30 cellular contexts compared by ENCODE assay signal in genomic region chr1:244846653-244847052, GRCh38. TPM values are rescaled to one million over a fixed set of nuclear protein-coding genes. Genes with fewer than 3 reads are reported as not detected.
DNase-seq lines count a peak whose midpoint lies in the region; ATAC-seq and TF ChIP-seq lines count a peak whose summit lies in the region.
"Had no signal": no experiment of that assay in that cellular context is flagged by ENCODE, and none has a peak within 500 bp of the region (broad histone marks: within the 10 kb centered on the region; RNA-seq: fewer than 3 reads in every experiment).

No MANE protein-coding gene starts in this region.

- no TSS peak for BruUV-seq in Caco-2 (replicated peaks; lab: Mats Ljungman, UMichigan)

- DNase-seq in activated CD8-positive, alpha-beta T cell treated with anti-CD3 and anti-CD28 coated beads for 36 hours: no peak
- DNase-seq in activated CD8-positive, alpha-beta T cell treated with anti-CD3 and anti-CD28 coated beads, Interleukin-2, amount 10 ng/mL, durations not matched to agents 7 days and 5 days: no peak
- no peak for DNase-seq in Caco-2
- DNase-seq in WTC11 (ENCODE audit: low spot score): no peak
- DNase-seq in progenitor cell of endocrine pancreas (ENCODE audit: low spot score, unreplicated experiment): no peak
- no peak for DNase-seq in RWPE1 (ENCODE audit: low spot score)
- DNase-seq: aorta; CD4-positive, CD25-positive, alpha-beta regulatory T cell; colonic mucosa; effector CD4-positive, alpha-beta T cell; GOT3; KG1; left lung; mesenchymal stem cell; MG63; NCI-H1105; NCI-H187 treated with DMSO at 0.1 percent for 48 hours; NCI-H2171; NCI-H510A; SJCRH30; stimulated activated CD4-positive, alpha-beta T cell treated with anti-CD3 and anti-CD28 coated beads, Interleukin-4, amount 100 ng/mL, for 1 hour; substantia nigra; T1000 had no signal

- H3K27me3 ChIP-seq in Caco-2 (replicated peaks; ENCODE audit: control insufficient read depth, insufficient read depth, low read length): no peaks in the 10 kb centered on the region
- H3K27me3 ChIP-seq: colonic mucosa, left lung, MG63, neutrophil, SJCRH30 had no signal

- H3K27ac Mint-ChIP-seq in activated CD8-positive, alpha-beta T cell treated with anti-CD3 and anti-CD28 coated beads for 36 hours: peak overlapping the region; percentile 6
- no peak overlapping the region for H3K27ac Mint-ChIP-seq in activated CD8-positive, alpha-beta T cell treated with anti-CD3 and anti-CD28 coated beads, Interleukin-2, amount 10 ng/mL, durations not matched to agents 7 days and 5 days
- H3K27ac Mint-ChIP-seq in Caco-2 (ENCODE audit: unreplicated experiment): peak overlapping the region; percentile 20
- peak overlapping the region; percentile 77 for H3K27ac Mint-ChIP-seq in WTC11
- H3K27ac Mint-ChIP-seq in progenitor cell of endocrine pancreas: peak overlapping the region; percentile 6
- H3K27ac Mint-ChIP-seq: activated naive CD4-positive, alpha-beta T cell treated with anti-CD3 and anti-CD28 coated beads, Interleukin-2, amount 50 U/mL, for 72 hours; activated T-helper 2 cell treated with anti-CD3 and anti-CD28 coated beads, Interferon-gamma antibody, Interleukin-2, Interleukin-4, amounts not matched to agents 10 μg/mL and 5 μg/mL and 100 μg/mL, durations not matched to agents 14 hours and 24 hours and 36 hours; type B pancreatic cell had no signal

- H3K4me1 ChIP-seq in Caco-2: peaks cover 15% of the 10 kb centered on the region
- H3K4me1 ChIP-seq: SJCRH30 had no signal

- no peak overlapping the region for H3K27ac ChIP-seq in RWPE1
- H3K27ac ChIP-seq: colonic mucosa, epithelial cell of prostate, left lung, neutrophil, SJCRH30 had no signal

- intact Hi-C loops in activated CD8-positive, alpha-beta T cell treated with anti-CD3 and anti-CD28 coated beads for 36 hours (cut with micrococcal nuclease): no loop called here
- intact Hi-C loops in Caco-2 (cut with micrococcal nuclease; ENCODE audit: unreplicated experiment): no loop called here

- no peak overlapping the region for H3K4me3 ChIP-seq in Caco-2 (ENCODE audit: low read depth, low read length)
- H3K4me3 ChIP-seq: colonic mucosa, left lung, MG63, SJCRH30 had no signal

- CTCF ChIA-PET in activated CD8-positive, alpha-beta T cell treated with anti-CD3 and anti-CD28 coated beads for 36 hours (lab: Charles Lee): interaction anchor here (0.8 to 2.5 kb wide), 4 partner anchors 10 to 196 kb away, joined by 3 to 12 read pairs (median 5); partner anchors contain the start of gene COX20
- CTCF ChIA-PET in activated CD8-positive, alpha-beta T cell treated with anti-CD3 and anti-CD28 coated beads, Interleukin-2, amount 10 ng/mL, durations not matched to agents 7 days and 5 days (lab: Charles Lee): interaction anchor here (0.6 to 3.3 kb wide), 3 partner anchors 12 to 196 kb away, joined by 3 to 8 read pairs (median 5); partner anchors contain the start of gene HNRNPU
- CTCF ChIA-PET in Caco-2 (lab: Charles Lee): no interaction called here
- CTCF ChIA-PET in WTC11 (lab: Charles Lee): no interaction called here
- CTCF ChIA-PET in RWPE1 (lab: Yijun Ruan, JAX): interaction anchor here (0.7 to 1.5 kb wide), 2 partner anchors 10 to 18 kb away, joined by 3 to 5 read pairs; partner anchors contain the start of gene HNRNPU

- peaks cover 71% of the 10 kb centered on the region for H3K4me1 Mint-ChIP-seq in activated CD8-positive, alpha-beta T cell treated with anti-CD3 and anti-CD28 coated beads for 36 hours (ENCODE audit: low read depth)
- H3K4me1 Mint-ChIP-seq in activated CD8-positive, alpha-beta T cell treated with anti-CD3 and anti-CD28 coated beads, Interleukin-2, amount 10 ng/mL, durations not matched to agents 7 days and 5 days (ENCODE audit: low read depth): peaks cover 63% of the 10 kb centered on the region
- H3K4me1 Mint-ChIP-seq in Caco-2 (ENCODE audit: low read depth, unreplicated experiment): peaks cover 13% of the 10 kb centered on the region
- no peaks in the 10 kb centered on the region for H3K4me1 Mint-ChIP-seq in WTC11
- H3K4me1 Mint-ChIP-seq in progenitor cell of endocrine pancreas (ENCODE audit: low read depth): peaks cover 17% of the 10 kb centered on the region

- H3K36me3 Mint-ChIP-seq in activated CD8-positive, alpha-beta T cell treated with anti-CD3 and anti-CD28 coated beads for 36 hours (ENCODE audit: low read depth): peaks cover 83% of the 10 kb centered on the region
- H3K36me3 Mint-ChIP-seq in activated CD8-positive, alpha-beta T cell treated with anti-CD3 and anti-CD28 coated beads, Interleukin-2, amount 10 ng/mL, durations not matched to agents 7 days and 5 days (ENCODE audit: low read depth): peaks cover 79% of the 10 kb centered on the region
- H3K36me3 Mint-ChIP-seq in Caco-2 (ENCODE audit: insufficient read depth, unreplicated experiment) (peaks cover 94% of the 10 kb centered on the region), WTC11 (peaks cover 90% of the 10 kb centered on the region), progenitor cell of endocrine pancreas (ENCODE audit: insufficient read depth) (peaks cover 27% of the 10 kb centered on the region)

- H3K9me3 Mint-ChIP-seq in activated CD8-positive, alpha-beta T cell treated with anti-CD3 and anti-CD28 coated beads for 36 hours: no peaks in the 10 kb centered on the region
- no peaks in the 10 kb centered on the region for H3K9me3 Mint-ChIP-seq in activated CD8-positive, alpha-beta T cell treated with anti-CD3 and anti-CD28 coated beads, Interleukin-2, amount 10 ng/mL, durations not matched to agents 7 days and 5 days (ENCODE audit: insufficient read depth)
- H3K9me3 Mint-ChIP-seq in Caco-2 (ENCODE audit: unreplicated experiment) (no peaks in the 10 kb centered on the region), WTC11 (no peaks in the 10 kb centered on the region), progenitor cell of endocrine pancreas (ENCODE audit: low read depth) (no peaks in the 10 kb centered on the region)
- H3K9me3 Mint-ChIP-seq: activated naive CD4-positive, alpha-beta T cell treated with anti-CD3 and anti-CD28 coated beads, Interleukin-2, amount 50 U/mL, for 72 hours; activated T-helper 2 cell treated with anti-CD3 and anti-CD28 coated beads, Interferon-gamma antibody, Interleukin-2, Interleukin-4, amounts not matched to agents 10 μg/mL and 5 μg/mL and 100 μg/mL, durations not matched to agents 14 hours and 24 hours and 36 hours; CD4-positive, CD25-positive, alpha-beta regulatory T cell; type B pancreatic cell had no signal

- H3K4me3 Mint-ChIP-seq in activated CD8-positive, alpha-beta T cell treated with anti-CD3 and anti-CD28 coated beads for 36 hours: no peak overlapping the region
- H3K4me3 Mint-ChIP-seq in activated CD8-positive, alpha-beta T cell treated with anti-CD3 and anti-CD28 coated beads, Interleukin-2, amount 10 ng/mL, durations not matched to agents 7 days and 5 days: no peak overlapping the region
- no peak overlapping the region for H3K4me3 Mint-ChIP-seq in Caco-2 (ENCODE audit: unreplicated experiment)
- no peak overlapping the region for H3K4me3 Mint-ChIP-seq in WTC11
- no peak overlapping the region for H3K4me3 Mint-ChIP-seq in progenitor cell of endocrine pancreas (ENCODE audit: low read depth)
- H3K4me3 Mint-ChIP-seq: CD4-positive, CD25-positive, alpha-beta regulatory T cell; type B pancreatic cell had no signal

- H3K27me3 Mint-ChIP-seq in activated CD8-positive, alpha-beta T cell treated with anti-CD3 and anti-CD28 coated beads for 36 hours: no peaks in the 10 kb centered on the region
- no peaks in the 10 kb centered on the region for H3K27me3 Mint-ChIP-seq in activated CD8-positive, alpha-beta T cell treated with anti-CD3 and anti-CD28 coated beads, Interleukin-2, amount 10 ng/mL, durations not matched to agents 7 days and 5 days (ENCODE audit: low read depth)
- H3K27me3 Mint-ChIP-seq in Caco-2 (ENCODE audit: insufficient read depth, unreplicated experiment): no peaks in the 10 kb centered on the region
- no peaks in the 10 kb centered on the region for H3K27me3 Mint-ChIP-seq in WTC11 (ENCODE audit: low read depth)
- no peaks in the 10 kb centered on the region for H3K27me3 Mint-ChIP-seq in progenitor cell of endocrine pancreas
- H3K27me3 Mint-ChIP-seq: CD4-positive, CD25-positive, alpha-beta regulatory T cell; type B pancreatic cell had no signal

- ATAC-seq in activated CD8-positive, alpha-beta T cell treated with anti-CD3 and anti-CD28 coated beads for 36 hours: no peak
- ATAC-seq in activated CD8-positive, alpha-beta T cell treated with anti-CD3 and anti-CD28 coated beads, Interleukin-2, amount 10 ng/mL, durations not matched to agents 7 days and 5 days: no peak
- no peak for ATAC-seq in WTC11
- no peak for ATAC-seq in GM18873 (IDR thresholded peaks at IDR 0.05; ENCODE audit: low FRiP score, unreplicated experiment)
- no peak for ATAC-seq in GM21529 (IDR thresholded peaks at IDR 0.05; ENCODE audit: unreplicated experiment)
- ATAC-seq: left lung had no signal

- H3K9me3 ChIP-seq in Caco-2: no peaks in the 10 kb centered on the region
- H3K9me3 ChIP-seq: colonic mucosa, left lung, MG63, neutrophil, SJCRH30 had no signal

- no peaks in the 10 kb centered on the region; the same call in 1 of the 2 replicates for H3K36me3 ChIP-seq in Caco-2 (ENCODE audit: control insufficient read depth, insufficient read depth, low read length)

- POLR2A ChIA-PET in activated CD8-positive, alpha-beta T cell treated with anti-CD3 and anti-CD28 coated beads for 36 hours (lab: Charles Lee): interaction anchor here (16.7 to 20.0 kb wide), 2 partner anchors 6 to 9 kb away, joined by 554 read pairs; partner anchors contain the start of genes COX20 and HNRNPU
- POLR2A ChIA-PET in activated CD8-positive, alpha-beta T cell treated with anti-CD3 and anti-CD28 coated beads, Interleukin-2, amount 10 ng/mL, durations not matched to agents 7 days and 5 days (lab: Charles Lee): interaction anchor here (1.5 to 3.5 kb wide), 3 partner anchors 10 to 17 kb away, joined by 5 to 19 read pairs (median 8); partner anchors contain the start of gene COX20
- POLR2A ChIA-PET in Caco-2 (lab: Charles Lee): no interaction called here
- POLR2A ChIA-PET in WTC11 (lab: Charles Lee): no interaction called here
- POLR2A ChIA-PET in RWPE1 (lab: Yijun Ruan, JAX; ENCODE audit: low non-redundant PET): no interaction called here

- no peak for TF ChIP-seq CTCF in activated CD8-positive, alpha-beta T cell treated with anti-CD3 and anti-CD28 coated beads for 36 hours (IDR thresholded peaks at IDR 0.05)
- TF ChIP-seq CTCF in Caco-2 (IDR thresholded peaks at IDR 0.05; ENCODE audit: insufficient read depth in 1 of 2, low read depth in 1 of 2, low read length in 1 of 2, severe bottlenecking in 1 of 2, unreplicated experiment in 1 of 2) (no peak), WTC11 (IDR thresholded peaks at IDR 0.05) (no peak), progenitor cell of endocrine pancreas (IDR thresholded peaks at IDR 0.05; ENCODE audit: unreplicated experiment) (no peak), RWPE1 (conservative IDR thresholded peaks at IDR 0.05; ENCODE audit: low read depth) (no peak)

RNA-seq across cellular contexts. Expression of gene COX20, which starts 11.2 kb away (rescaled TPM):
- 10 to 100 TPM; 33.1 to 34.7 TPM for total RNA-seq in activated CD8-positive, alpha-beta T cell treated with anti-CD3 and anti-CD28 coated beads for 36 hours
- total RNA-seq in activated CD8-positive, alpha-beta T cell treated with anti-CD3 and anti-CD28 coated beads, Interleukin-2, amount 10 ng/mL, durations not matched to agents 7 days and 5 days: 10 to 100 TPM; 31.3 to 33.6 TPM
- total RNA-seq in Caco-2 (2022) (68.0 and 79.3 TPM in 2 replicates), WTC11 (2021) (33.1 to 37.6 TPM (median 36.4 TPM) in 3 replicates), progenitor cell of endocrine pancreas (31.0 and 31.8 TPM in 2 replicates)

RNA-seq across cellular contexts. Expression of gene HNRNPU, which starts 17.7 kb away (rescaled TPM):
- total RNA-seq in activated CD8-positive, alpha-beta T cell treated with anti-CD3 and anti-CD28 coated beads for 36 hours: 100 to 1,000 TPM; 469 to 474 TPM
- 100 to 1,000 TPM; 432 to 435 TPM for total RNA-seq in activated CD8-positive, alpha-beta T cell treated with anti-CD3 and anti-CD28 coated beads, Interleukin-2, amount 10 ng/mL, durations not matched to agents 7 days and 5 days
- 478 and 482 TPM in 2 replicates for total RNA-seq in Caco-2 (2022)
- total RNA-seq in WTC11 (2021): 477 to 536 TPM (median 477 TPM) in 3 replicates
- 512 and 526 TPM in 2 replicates for total RNA-seq in progenitor cell of endocrine pancreas

Comparison
In these comparisons a context has a peak if more than half of its experiments do, and no peak if none do; other contexts are left out.
1. CTCF ChIA-PET loops: an anchor here in activated CD8-positive, alpha-beta T cell treated with anti-CD3 and anti-CD28 coated beads for 36 hours (0.8 to 2.5 kb wide), activated CD8-positive, alpha-beta T cell treated with anti-CD3 and anti-CD28 coated beads, Interleukin-2, amount 10 ng/mL, durations not matched to agents 7 days and 5 days (0.6 to 3.3 kb wide) and RWPE1 (0.7 to 1.5 kb wide); none called in Caco-2 and WTC11.
2. POLR2A ChIA-PET loops: an anchor here in activated CD8-positive, alpha-beta T cell treated with anti-CD3 and anti-CD28 coated beads for 36 hours (16.7 to 20.0 kb wide) and activated CD8-positive, alpha-beta T cell treated with anti-CD3 and anti-CD28 coated beads, Interleukin-2, amount 10 ng/mL, durations not matched to agents 7 days and 5 days (1.5 to 3.5 kb wide); none called in Caco-2, WTC11 and RWPE1.